ENCODE assay signal across 9 cellular contexts in the genomic region with DNA sequence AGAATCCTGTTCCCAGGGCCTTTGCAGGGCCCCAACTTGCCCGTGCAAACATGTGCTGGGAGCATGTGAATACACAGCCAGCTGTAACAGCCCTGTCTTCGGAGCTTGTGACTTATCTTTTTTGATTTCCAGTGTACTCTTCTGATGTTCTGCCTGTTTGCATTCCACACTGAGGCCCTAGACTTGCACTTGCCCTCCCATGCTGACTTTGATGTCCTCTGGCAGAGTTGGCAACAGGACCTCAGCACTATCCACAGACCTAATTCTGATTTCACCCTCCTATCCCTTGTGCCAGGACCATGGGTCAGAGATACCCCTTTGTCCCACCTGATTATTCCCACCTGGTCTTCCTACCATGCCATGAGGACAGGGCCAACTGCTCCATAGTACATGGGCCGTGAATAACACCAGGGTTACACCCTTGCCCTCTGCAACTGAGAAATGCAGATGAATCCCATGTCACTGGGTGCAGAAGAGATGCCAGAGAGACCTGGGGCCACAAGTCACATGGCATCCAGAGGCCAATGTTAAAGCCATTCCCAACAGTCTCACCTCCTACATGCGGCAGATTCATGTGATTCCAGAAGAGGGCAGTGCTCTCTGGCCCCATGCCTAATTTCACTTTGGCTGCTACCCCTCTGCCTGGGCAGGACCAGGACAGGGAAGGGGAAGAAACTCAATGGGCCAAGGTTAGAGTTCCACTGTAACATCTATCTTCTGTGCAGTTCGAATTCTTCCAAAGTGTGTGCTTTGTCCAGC. TPM values are rescaled to one million over a fixed set of nuclear protein-coding genes. Genes with fewer than 3 reads are reported as not detected.
A peak's percentile ranks its signal among the peaks of the same experiment; 100 is the strongest.
DNase-seq lines count a peak whose midpoint lies in the region; ATAC-seq and TF ChIP-seq lines count a peak whose summit lies in the region.
"Had no signal": no experiment of that assay in that cellular context is flagged by ENCODE, and none has a peak within 500 bp of the region (broad histone marks: within the 10 kb centered on the region; RNA-seq: fewer than 3 reads in every experiment).

No MANE protein-coding gene starts in this region.

- H3K9me3 ChIP-seq in SJSA1 (replicated peaks) (no peaks in the 10 kb centered on the region), thoracic aorta (no peaks in the 10 kb centered on the region)

- intact Hi-C loops in left cardiac atrium (cut with DNase I) = loop anchor here in 1 of 2 donors (5.0 kb wide), 1 partner anchor 116 kb away; no protein-coding TSS in a partner anchor

- H3K4me3 ChIP-seq in SJSA1 = no peak overlapping the region
- no peak overlapping the region for H3K4me3 ChIP-seq in thoracic aorta

- H3K36me3 ChIP-seq in SJSA1 = peaks cover 87% of the 10 kb centered on the region
- peaks cover 22% of the 10 kb centered on the region for H3K36me3 ChIP-seq in thoracic aorta

- no peak overlapping the region for H3K27ac ChIP-seq in SJSA1
- H3K27ac ChIP-seq in thoracic aorta = no peak overlapping the region

- peak; percentile 9 for DNase-seq in NCI-H1694 treated with DMSO at 0.1 percent for 48 hours (lab: John Stamatoyannopoulos, UW)
- DNase-seq in NCI-H1694 (lab: John Stamatoyannopoulos, UW) = no peak
- peak; percentile 16 to 50 for DNase-seq in SJSA1 (ENCODE audit: low read depth in 1 of 2, low spot score in 2 of 2)
- DNase-seq in left cardiac atrium = peak; percentile 37
- DNase-seq in thoracic aorta (ENCODE audit: low spot score) = no peak
- DNase-seq in NCI-H226 = no peak
- DNase-seq: stimulated activated naive CD4-positive, alpha-beta T cell treated with Interleukin-2 at 50 U/mL for 16 hours had no signal

- H3K27me3 ChIP-seq in SJSA1 (replicated peaks) (no peaks in the 10 kb centered on the region), thoracic aorta (replicated peaks; ENCODE audit: insufficient read depth) (no peaks in the 10 kb centered on the region)

- H3K4me1 ChIP-seq in SJSA1 (replicated peaks) = no peaks in the 10 kb centered on the region
- H3K4me1 ChIP-seq in thoracic aorta (ENCODE audit: control insufficient read depth in 1 of 2, low read depth in 2 of 2) = peaks cover 0 to 6% of the 10 kb centered on the region in 2 donors

- ATAC-seq in left cardiac atrium = peak; percentile 69 to 70
- no peak for ATAC-seq in thoracic aorta (ENCODE audit: insufficient number of reproducible peaks, low FRiP score, low read depth)
- no peak for ATAC-seq in HG02623 (IDR thresholded peaks at IDR 0.05; ENCODE audit: unreplicated experiment)
- no peak for ATAC-seq in HG02885 (IDR thresholded peaks at IDR 0.05; ENCODE audit: poor library complexity, unreplicated experiment)

- peak; percentile 30 for TF ChIP-seq CTCF in thoracic aorta (IDR thresholded peaks at IDR 0.05)

RNA-seq across cellular contexts. Expression of a gene that starts 43.0 kb away (rescaled TPM):
- total RNA-seq in SJSA1 (2014; rRNA removed; shearing (Covaris generic)) = 56.4 and 81.6 TPM in 2 replicates
- total RNA-seq in left cardiac atrium (10 to 100 TPM; 22.9 to 32.1 TPM), thoracic aorta (10 to 100 TPM; 58.1 to 75.3 TPM)

Comparison
In these comparisons a context has a peak if more than half of its experiments do, and no peak if none do; other contexts are left out.
1. DNase-seq: peak in NCI-H1694 treated with DMSO at 0.1 percent for 48 hours (single experiment), SJSA1 (2 of 2) and left cardiac atrium (single experiment); none in NCI-H1694 (single experiment), thoracic aorta (single experiment) and NCI-H226 (single experiment).
2. ATAC-seq: peak in left cardiac atrium (2 of 2); none in thoracic aorta (single experiment), HG02623 (single experiment) and HG02885 (single experiment).